Comparison of ENCODE assay signal across 10 cellular contexts in the genomic region with DNA sequence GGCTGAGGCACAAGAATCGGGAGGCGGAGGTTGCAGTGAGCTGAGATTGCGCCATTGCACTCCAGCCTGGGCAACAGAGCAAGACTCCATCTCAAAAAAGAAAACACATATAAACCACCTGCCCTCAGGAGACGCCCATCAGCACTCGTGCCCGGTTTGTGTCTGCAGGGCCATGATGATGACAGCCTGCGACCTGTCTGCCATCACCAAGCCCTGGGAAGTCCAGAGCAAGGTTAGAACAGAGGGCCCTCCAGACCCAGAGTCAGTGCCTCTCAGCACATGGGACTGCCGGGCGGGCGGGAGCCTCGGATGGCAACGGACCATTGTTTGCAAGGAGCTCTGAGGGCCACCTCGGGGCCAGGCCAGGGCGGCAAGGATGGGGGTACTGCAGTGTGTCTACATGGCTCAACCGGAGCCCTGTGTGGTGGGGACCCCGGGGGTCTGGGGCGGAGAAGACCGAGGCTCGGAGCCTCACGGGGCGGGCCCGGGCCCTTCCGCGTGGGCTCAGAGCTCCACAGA. TPM values are rescaled to one million over a fixed set of nuclear protein-coding genes. Genes with fewer than 3 reads are reported as not detected.
DNase-seq lines count a peak whose midpoint lies in the region; ATAC-seq and TF ChIP-seq lines count a peak whose summit lies in the region.
"Had no signal": no experiment of that assay in that cellular context is flagged by ENCODE, and none has a peak within 500 bp of the region (broad histone marks: within the 10 kb centered on the region; RNA-seq: fewer than 3 reads in every experiment).

No MANE protein-coding gene starts in this region.

- ATAC-seq in heart left ventricle (no peak), memory B cell (ENCODE audit: low read depth) (no peak), GM18861 (IDR thresholded peaks at IDR 0.05; ENCODE audit: unreplicated experiment) (no peak)

- intact Hi-C loops in heart left ventricle (cut with DNase I): no loop called here
- intact Hi-C loops in cardiac septum (cut with DNase I): no loop called here

- WGBS in heart left ventricle, 4 donors: 87 to 96% (median 94%) methylated on average over 17 to 24 of the region's 24 CpGs
- 93% methylated on average over 23 to 24 of the region's 24 CpGs for WGBS in tibial nerve, 2 donors

- no peaks in the 10 kb centered on the region for H3K9me3 Mint-ChIP-seq in activated naive CD8-positive, alpha-beta T cell (ENCODE audit: low read depth)
- peaks cover 4% of the 10 kb centered on the region for H3K9me3 Mint-ChIP-seq in memory B cell

- no peaks in the 10 kb centered on the region for H3K27me3 Mint-ChIP-seq in activated naive CD8-positive, alpha-beta T cell
- H3K27me3 Mint-ChIP-seq in memory B cell: no peaks in the 10 kb centered on the region

- H3K27me3 ChIP-seq in heart left ventricle: peaks cover 0 to 16% (median 0%) of the 10 kb centered on the region in 9 donors
- peaks cover 0 to 23% of the 10 kb centered on the region in 2 donors for H3K27me3 ChIP-seq in tibial nerve

- peaks cover 0 to 15% (median 3%) of the 10 kb centered on the region in 12 donors for H3K4me1 ChIP-seq in heart left ventricle
- peaks cover 0 to 13% (median 0%) of the 10 kb centered on the region in 4 donors for H3K4me1 ChIP-seq in tibial nerve

- H3K4me3 ChIP-seq in heart left ventricle: peak overlapping the region in 3 of 12 donors; percentile 68 to 83 (median 74)
- H3K4me3 ChIP-seq in tibial nerve: no peak overlapping the region

- H3K9me3 ChIP-seq in heart left ventricle (no peaks in the 10 kb centered on the region), tibial nerve (no peaks in the 10 kb centered on the region)
- H3K9me3 ChIP-seq: SK-N-SH had no signal

- H3K4me3 Mint-ChIP-seq in activated naive CD8-positive, alpha-beta T cell: peak overlapping the region; percentile 79
- peak overlapping the region; percentile 61 for H3K4me3 Mint-ChIP-seq in memory B cell

- no peak for TF ChIP-seq EP300 in tibial nerve (IDR thresholded peaks at IDR 0.05)

- no peak overlapping the region for H3K27ac ChIP-seq in heart left ventricle
- peak overlapping the region; percentile 67 for H3K27ac ChIP-seq in temporal lobe (ENCODE audit: low read depth, low read length)
- H3K27ac ChIP-seq in tibial nerve: no peak overlapping the region

- H3K27ac Mint-ChIP-seq in activated naive CD8-positive, alpha-beta T cell: peak overlapping the region; percentile 42
- H3K27ac Mint-ChIP-seq in memory B cell: no peak overlapping the region

- peak in 3 of 5 donors; percentile 18 to 49 (median 25) for DNase-seq in heart left ventricle
- no peak for DNase-seq in cardiac septum (ENCODE audit: low spot score)
- no peak for DNase-seq in memory B cell (ENCODE audit: low spot score in 2 of 2)
- DNase-seq in NCI-H1417 treated with DMSO at 0.1 percent for 48 hours (lab: John Stamatoyannopoulos, UW): no peak
- DNase-seq in tibial nerve (ENCODE audit: low spot score in 2 of 2): no peak
- DNase-seq: small intestine had no signal

- TF ChIP-seq POLR2A in heart left ventricle (IDR thresholded peaks at IDR 0.05): no peak
- no peak for TF ChIP-seq POLR2A in tibial nerve (IDR thresholded peaks at IDR 0.05)

- H3K36me3 ChIP-seq in heart left ventricle (no peaks in the 10 kb centered on the region), tibial nerve (no peaks in the 10 kb centered on the region)

- TF ChIP-seq CTCF in heart left ventricle (IDR thresholded peaks at IDR 0.05): no peak
- TF ChIP-seq CTCF in tibial nerve (IDR thresholded peaks at IDR 0.05): no peak

- peaks cover 5% of the 10 kb centered on the region for H3K36me3 Mint-ChIP-seq in activated naive CD8-positive, alpha-beta T cell
- peaks cover 10% of the 10 kb centered on the region for H3K36me3 Mint-ChIP-seq in memory B cell

- peaks cover 12% of the 10 kb centered on the region for H3K4me1 Mint-ChIP-seq in activated naive CD8-positive, alpha-beta T cell (ENCODE audit: low read depth)
- H3K4me1 Mint-ChIP-seq in memory B cell: peaks cover 5% of the 10 kb centered on the region

RNA-seq across cellular contexts. Expression of gene ATP5ME, which starts 9.3 kb away (rescaled TPM):
- total RNA-seq in heart left ventricle: 100 to 1,000 TPM; 210 to 906 (median 800) TPM
- 1,000 to 10,000 TPM in 1 of 2 donors, 100 to 1,000 TPM in 1; 552 to 2,413 TPM for polyA plus RNA-seq in heart left ventricle
- total RNA-seq in cardiac septum: 734 TPM
- 87.8 TPM for total RNA-seq in temporal lobe
- total RNA-seq in tibial nerve: 100 to 1,000 TPM in 3 of 4 donors, 10 to 100 TPM in 1; 50.0 to 219 (median 139) TPM

RNA-seq across cellular contexts. Expression of gene MYL5, which starts 9.6 kb away (rescaled TPM):
- total RNA-seq in heart left ventricle (10 to 100 TPM in 2 of 9 donors, 1 to 10 TPM in 7; 1.4 to 12.9 (median 5.6) TPM), cardiac septum (6.5 TPM), temporal lobe (6.4 TPM), tibial nerve (10 to 100 TPM in 3 of 4 donors, 1 to 10 TPM in 1; 5.2 to 32.8 (median 12.9) TPM)
- 1 to 10 TPM; 2.0 to 4.4 TPM for polyA plus RNA-seq in heart left ventricle

RNA-seq across cellular contexts. Expression of gene SLC49A3, which starts 24.2 kb away (rescaled TPM):
- total RNA-seq in heart left ventricle (10 to 100 TPM in 3 of 9 donors, 1 to 10 TPM in 6; 5.6 to 20.5 (median 8.9) TPM), cardiac septum (12.1 TPM), temporal lobe (0.49 TPM), tibial nerve (10 to 100 TPM in 3 of 4 donors, 1 to 10 TPM in 1; 5.9 to 18.0 (median 14.3) TPM)
- polyA plus RNA-seq in heart left ventricle: 1 to 10 TPM; 5.2 to 9.8 TPM

RNA-seq across cellular contexts. Expression of gene PDE6B, which starts 39.4 kb away (rescaled TPM):
- total RNA-seq in heart left ventricle (1 to 10 TPM in 8 of 9 donors, under 1 TPM in 1; 0.98 to 8.4 (median 3.6) TPM), cardiac septum (4.8 TPM), temporal lobe (4.7 TPM), tibial nerve (1 to 10 TPM in 1 of 4 donors, under 1 TPM in 1, not detected in 2; 0.98 to 1.3 TPM)
- 1 to 10 TPM in 1 of 2 donors, under 1 TPM in 1; 0.61 to 1.9 TPM for polyA plus RNA-seq in heart left ventricle

RNA-seq across cellular contexts. Expression of gene PCGF3, which starts 40.9 kb away (rescaled TPM):
- 10 to 100 TPM; 16.2 to 45.7 (median 21.8) TPM for total RNA-seq in heart left ventricle
- polyA plus RNA-seq in heart left ventricle: 10 to 100 TPM; 24.7 to 26.6 TPM
- total RNA-seq in cardiac septum: 24.3 TPM
- total RNA-seq in temporal lobe: 54.6 TPM
- 100 to 1,000 TPM in 2 of 4 donors, 10 to 100 TPM in 2; 54.8 to 123 (median 90.5) TPM for total RNA-seq in tibial nerve

Comparison
In these comparisons a context has a peak if more than half of its experiments do, and no peak if none do; other contexts are left out.
1. DNase-seq: peak in heart left ventricle (3 of 5); none in cardiac septum (single experiment), memory B cell (0 of 2), NCI-H1417 treated with DMSO at 0.1 percent for 48 hours (single experiment) and tibial nerve (0 of 2).